ENCODE assay signal across 8 cellular contexts in genomic region chr6:147202516-147203310, GRCh38. TPM values are rescaled to one million over a fixed set of nuclear protein-coding genes. Genes with fewer than 3 reads are reported as not detected.
A peak's percentile ranks its signal among the peaks of the same experiment; 100 is the strongest.
DNase-seq lines count a peak whose midpoint lies in the region; ATAC-seq and TF ChIP-seq lines count a peak whose summit lies in the region.

No MANE protein-coding gene starts in this region.

- peak overlapping the region; percentile 97 for H3K27ac ChIP-seq in caudate nucleus (ENCODE audit: low read depth, low read length)
- H3K27ac ChIP-seq in spleen: peak overlapping the region; percentile 83 to 98 (median 96)

- peaks cover 28% of the 10 kb centered on the region for H3K4me1 Mint-ChIP-seq in activated B cell treated with CpG ODN at 0.5 μM for 24 hours

- H3K27me3 Mint-ChIP-seq in activated B cell treated with CpG ODN at 0.5 μM for 24 hours: no peaks in the 10 kb centered on the region

- peaks cover 11% of the 10 kb centered on the region for H3K36me3 Mint-ChIP-seq in activated B cell treated with CpG ODN at 0.5 μM for 24 hours (ENCODE audit: low read depth)

- H3K27ac Mint-ChIP-seq in activated B cell treated with CpG ODN at 0.5 μM for 24 hours: peak overlapping the region; percentile 96

- peak; percentile 90 for ATAC-seq in GM18907 (IDR thresholded peaks at IDR 0.05; ENCODE audit: unreplicated experiment)
- ATAC-seq in HG03159 (IDR thresholded peaks at IDR 0.05; ENCODE audit: unreplicated experiment): peak; percentile 82
- ATAC-seq in activated B cell treated with CpG ODN at 0.5 μM for 24 hours (ENCODE audit: low read depth): peak; percentile 83

- DNase-seq in AG08395 (ENCODE audit: low spot score) (peak; percentile 96), NCI-H226 (peak; percentile 97), activated B cell treated with CpG ODN at 0.5 μM for 24 hours (peak; percentile 56), caudate nucleus (lab: John Stamatoyannopoulos, UW) (peak; percentile 40 to 98 (median 85)), inferior parietal cortex (ENCODE audit: extremely low spot score) (peak; percentile 97), spleen (peak; percentile 91)

- TF ChIP-seq CTCF in activated B cell treated with CpG ODN at 0.5 μM for 24 hours (IDR thresholded peaks at IDR 0.05): no peak
- TF ChIP-seq CTCF in spleen (IDR thresholded peaks at IDR 0.05 in 8 of 11, conservative IDR thresholded peaks at IDR 0.05 in 3 of 11): peak in 2 of 11 experiments; percentile 14 to 26

- H3K4me3 ChIP-seq in spleen: peak overlapping the region; percentile 57 to 79 (median 72)

- no peaks in the 10 kb centered on the region for H3K36me3 ChIP-seq in spleen

- POLR2A ChIA-PET in activated B cell treated with CpG ODN at 0.5 μM for 24 hours (lab: Charles Lee): interaction anchor here (0.6 to 1.7 kb wide), 5 partner anchors 11 to 1238 kb away, joined by 3 to 9 read pairs (median 6); partner anchors contain the start of gene SHPRH

- H3K9me3 Mint-ChIP-seq in activated B cell treated with CpG ODN at 0.5 μM for 24 hours: no peaks in the 10 kb centered on the region

- peak in 2 of 3 donors; percentile 24 to 76 for TF ChIP-seq POLR2A in spleen (IDR thresholded peaks at IDR 0.05)

- intact Hi-C loops in activated B cell treated with CpG ODN at 0.5 μM for 24 hours (cut with micrococcal nuclease): loop anchor here (1.0 to 10.0 kb wide), 9 partner anchors 20 to 1680 kb away; partner anchors contain the start of genes EPM2A, FBXO30 and SHPRH
- intact Hi-C loops in spleen (cut with DNase I; ENCODE audit: low total_unique reads): no loop called here

- CTCF ChIA-PET in activated B cell treated with CpG ODN at 0.5 μM for 24 hours (lab: Charles Lee): no interaction called here

- H3K4me1 ChIP-seq in spleen: peaks cover 10 to 42% (median 27%) of the 10 kb centered on the region in 6 donors

- H3K27me3 ChIP-seq in spleen (replicated peaks in 1 of 7): no peaks in the 10 kb centered on the region

- WGBS in spleen, 5 donors: 0% methylated on average over 40 of the region's 40 CpGs

- no peaks in the 10 kb centered on the region for H3K9me3 ChIP-seq in spleen

- peak overlapping the region; percentile 93 for H3K4me3 Mint-ChIP-seq in activated B cell treated with CpG ODN at 0.5 μM for 24 hours

RNA-seq across cellular contexts. Expression of gene STXBP5, which starts 1.5 kb away (rescaled TPM):
- total RNA-seq in activated B cell treated with CpG ODN at 0.5 μM for 24 hours (19.5 and 22.3 TPM in 2 replicates), spleen (10 to 100 TPM; 27.6 to 51.1 (median 34.8) TPM)
- 1 to 10 TPM; 6.5 to 8.1 (median 7.7) TPM for polyA plus RNA-seq in spleen

Comparison
In these comparisons a context has a peak if more than half of its experiments do, and no peak if none do; other contexts are left out.
1. Peak in every context shown above with its lines: DNase-seq, ATAC-seq, H3K4me3 ChIP-seq and H3K27ac ChIP-seq.